8 cellular contexts compared by ENCODE assay signal in the genomic region with DNA sequence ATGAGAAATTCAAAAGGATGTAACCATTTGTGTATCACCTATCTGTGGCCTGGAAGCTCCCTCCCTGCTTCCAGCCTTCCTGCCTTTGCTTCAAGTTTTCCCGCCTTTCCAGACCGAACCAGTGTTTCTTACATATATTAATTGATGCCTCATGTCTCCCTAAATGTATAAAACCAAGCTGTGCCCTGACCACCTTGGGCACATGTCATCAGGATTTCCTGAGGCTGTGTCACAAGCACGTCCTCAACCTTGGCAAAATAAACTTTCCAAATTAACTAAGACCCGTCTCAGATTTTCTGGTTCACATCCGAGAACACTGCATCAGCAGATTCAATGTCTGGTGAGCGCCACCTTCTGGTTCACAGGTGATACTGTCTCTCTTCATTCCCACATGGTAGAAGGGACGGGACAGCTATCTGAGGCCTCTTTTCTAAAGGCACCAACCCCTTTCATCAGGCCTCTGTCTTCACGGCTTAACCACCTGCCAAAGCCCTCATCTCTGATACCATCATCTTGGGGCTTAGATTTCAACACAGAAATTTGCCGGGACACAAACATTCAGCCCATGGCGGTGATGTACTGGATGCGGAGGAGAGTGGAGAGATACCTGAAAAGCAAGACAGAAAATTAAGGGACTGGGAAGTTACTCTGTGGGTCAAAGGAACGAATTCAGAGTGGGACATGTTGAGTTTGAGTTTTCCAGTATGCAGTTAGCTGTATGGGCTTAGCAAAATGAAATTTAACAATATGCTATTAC. TPM values are rescaled to one million over a fixed set of nuclear protein-coding genes. Genes with fewer than 3 reads are reported as not detected.
DNase-seq lines count a peak whose midpoint lies in the region; ATAC-seq and TF ChIP-seq lines count a peak whose summit lies in the region.

No MANE protein-coding gene starts in this region.

- H3K4me3 ChIP-seq in adrenal gland (no peak overlapping the region), left ventricle myocardium inferior (no peak overlapping the region), retinal pigment epithelial cell (ENCODE audit: low read length) (no peak overlapping the region)

- peak; percentile 89 for TF ChIP-seq CTCF in 22Rv1 (IDR thresholded peaks at IDR 0.05)
- peak; percentile 86 for TF ChIP-seq CTCF in GM10248 (IDR thresholded peaks at IDR 0.05; ENCODE audit: control extremely low read depth, extremely low read depth, low read depth, missing control alignments)
- TF ChIP-seq CTCF in adrenal gland (IDR thresholded peaks at IDR 0.05) = peak; percentile 63 to 77 (median 69)
- TF ChIP-seq CTCF in left ventricle myocardium inferior (IDR thresholded peaks at IDR 0.05; ENCODE audit: borderline replicate concordance) = peak; percentile 87
- TF ChIP-seq CTCF in retinal pigment epithelial cell (conservative IDR thresholded peaks at IDR 0.05; ENCODE audit: low read depth, low read length) = peak; percentile 81

- DNase-seq in GM10248 (ENCODE audit: extremely low spot score) (peak; percentile 55), HS-27A (ENCODE audit: low read depth) (peak; percentile 2), OCI-M1 (lab: John Stamatoyannopoulos, UW) (peak; percentile 66), adrenal gland (peak; percentile 45 to 73 (median 64)), left ventricle myocardium inferior (no peak), retinal pigment epithelial cell (ENCODE audit: low read depth) (peak; percentile 22)

- no peak for TF ChIP-seq POLR2A in adrenal gland (IDR thresholded peaks at IDR 0.05)

- CTCF ChIA-PET in GM10248 (lab: Yijun Ruan, JAX) = interaction anchor here (0.7 to 1.6 kb wide), 13 partner anchors 11 to 496 kb away, joined by 3 to 7 read pairs (median 3); no protein-coding TSS in a partner anchor

- H3K27me3 ChIP-seq in adrenal gland (peaks cover 13% of the 10 kb centered on the region), left ventricle myocardium inferior (ENCODE audit: low read depth) (peaks cover 77% of the 10 kb centered on the region)

- no peaks in the 10 kb centered on the region for H3K4me1 ChIP-seq in adrenal gland (replicated peaks in 1 of 2)
- no peaks in the 10 kb centered on the region for H3K4me1 ChIP-seq in left ventricle myocardium inferior

- H3K27ac ChIP-seq in 22Rv1 = no peak overlapping the region
- H3K27ac ChIP-seq in adrenal gland = no peak overlapping the region
- no peak overlapping the region for H3K27ac ChIP-seq in left ventricle myocardium inferior (replicated peaks)

- H3K36me3 ChIP-seq in adrenal gland (replicated peaks in 1 of 2) = no peaks in the 10 kb centered on the region
- H3K36me3 ChIP-seq in left ventricle myocardium inferior = no peaks in the 10 kb centered on the region

- no peaks in the 10 kb centered on the region for H3K9me3 ChIP-seq in adrenal gland (replicated peaks in 1 of 3)
- H3K9me3 ChIP-seq in left ventricle myocardium inferior (replicated peaks) = no peaks in the 10 kb centered on the region

- ATAC-seq in HG03457 (IDR thresholded peaks at IDR 0.05; ENCODE audit: unreplicated experiment) = no peak

- WGBS in adrenal gland, 4 donors = 32 to 34% (median 33%) methylated on average over 12 of the region's 12 CpGs

- intact Hi-C loops in adrenal gland (cut with DNase I) = no loop called here
- intact Hi-C loops in left ventricle myocardium inferior (cut with micrococcal nuclease) = no loop called here

- POLR2A ChIA-PET in GM10248 (lab: Yijun Ruan, JAX) = no interaction called here

RNA-seq across cellular contexts. Expression of gene PABPC3, which starts 58.7 kb away (rescaled TPM):
- total RNA-seq in adrenal gland (under 1 TPM in 4 of 8 donors, not detected in 4; 0.11 to 0.19 (median 0.13) TPM), left ventricle myocardium inferior (0.05 TPM)
- polyA plus RNA-seq in adrenal gland = under 1 TPM in 2 of 3 donors, not detected in 1; 0.07 to 0.38 TPM
